ENCODE assay signal across 23 cellular contexts in genomic region chr20:57857118-57857517, GRCh38.
A peak's percentile ranks its signal among the peaks of the same experiment; 100 is the strongest.
DNase-seq lines count a peak whose midpoint lies in the region; ATAC-seq, FAIRE-seq and TF ChIP-seq lines count a peak whose summit lies in the region.
"Had no signal": no experiment of that assay in that cellular context is flagged by ENCODE, and none has a peak within 500 bp of the region (broad histone marks: within the 10 kb centered on the region; RNA-seq: fewer than 3 reads in every experiment).

No MANE protein-coding gene starts in this region.

- H3K27me3 ChIP-seq in CD8-positive, alpha-beta memory T cell (ENCODE audit: insufficient read depth, low read length, poor library complexity, severe bottlenecking) = no peaks in the 10 kb centered on the region
- no peaks in the 10 kb centered on the region for H3K27me3 ChIP-seq in K562 (ENCODE audit: control insufficient read depth in 2 of 2, insufficient read depth in 2 of 2, low read length in 2 of 2)
- H3K27me3 ChIP-seq: BE2C had no signal

- H3K9ac ChIP-seq in K562 (ENCODE audit: insufficient read depth in 1 of 2, low read depth in 2 of 2, low read length in 2 of 2) = no peak overlapping the region
- H3K9ac ChIP-seq in kidney (ENCODE audit: low read length in 2 of 2) = no peak overlapping the region

- in situ Hi-C loops in K562 (cut with MboI) = no loop called here

- TF ChIP-seq CTCF in natural killer cell (IDR thresholded peaks at IDR 0.05) (no peak), K562 (IDR thresholded peaks at IDR 0.05 in 2 of 3, conservative IDR thresholded peaks at IDR 0.05 in 1 of 3; ENCODE audit: insufficient read depth in 2 of 3, low read depth in 1 of 3, low read length in 3 of 3) (no peak), kidney (IDR thresholded peaks at IDR 0.05; ENCODE audit: borderline replicate concordance, extremely low read depth, insufficient read depth) (no peak)

- TF ChIP-seq EP300 in K562 (IDR thresholded peaks at IDR 0.05; ENCODE audit: low read length) = no peak

- no peaks in the 10 kb centered on the region for H3K9me1 ChIP-seq in K562 (ENCODE audit: control insufficient read depth, insufficient read depth, low read length)

- H3K36me3 Mint-ChIP-seq in natural killer cell = no peaks in the 10 kb centered on the region
- no peaks in the 10 kb centered on the region for H3K36me3 Mint-ChIP-seq in natural killer cell treated with Interleukin-12 subunit alpha and Interleukin-12 subunit beta and Interleukin-15 and Interleukin-18, amount 100 ng/mL, for 72 hours
- H3K36me3 Mint-ChIP-seq in CD8-positive, alpha-beta memory T cell = no peaks in the 10 kb centered on the region
- H3K36me3 Mint-ChIP-seq: CD4-positive, CD25-positive, alpha-beta regulatory T cell had no signal

- no peak overlapping the region for H3K27ac ChIP-seq in CD8-positive, alpha-beta memory T cell (ENCODE audit: low read depth, low read length)
- H3K27ac ChIP-seq in K562 (ENCODE audit: extremely low read depth, low read depth, low read length) = no peak overlapping the region
- no peak overlapping the region for H3K27ac ChIP-seq in kidney (ENCODE audit: low read depth in 2 of 2, low read length in 2 of 2)

- no peaks in the 10 kb centered on the region for H3K9me3 Mint-ChIP-seq in natural killer cell
- no peaks in the 10 kb centered on the region for H3K9me3 Mint-ChIP-seq in natural killer cell treated with Interleukin-12 subunit alpha and Interleukin-12 subunit beta and Interleukin-15 and Interleukin-18, amount 100 ng/mL, for 72 hours
- peaks cover 0 to 2% (median 0%) of the 10 kb centered on the region in 5 donors for H3K9me3 Mint-ChIP-seq in CD8-positive, alpha-beta memory T cell
- H3K9me3 Mint-ChIP-seq: H9 had no signal

- DNase-seq in natural killer cell (no peak), K562 (ENCODE audit: extremely low read depth in 1 of 4, low spot score in 3 of 4) (no peak), urothelium cell line (ENCODE audit: low spot score) (no peak), midbrain (lab: John Stamatoyannopoulos, UW) (no peak), kidney (no peak)
- no peak for DNase-seq in natural killer cell treated with Interleukin-12 subunit alpha and Interleukin-12 subunit beta and Interleukin-15 and Interleukin-18, amount 100 ng/mL, for 72 hours (ENCODE audit: low spot score)
- no peak for DNase-seq in CD8-positive, alpha-beta memory T cell
- DNase-seq: ACHN; BE2C; C1 segment of cervical spinal cord; CD4-positive, CD25-positive, alpha-beta regulatory T cell; COR-L47; DMS 273 treated with DMSO at 0.1 percent for 48 hours; DMS53; DND-41; EL; IMR-90; KBM-7 had no signal

- H3K4me1 Mint-ChIP-seq in natural killer cell = peaks cover 20 to 22% of the 10 kb centered on the region in 2 donors
- peaks cover 13 to 17% of the 10 kb centered on the region in 2 donors for H3K4me1 Mint-ChIP-seq in natural killer cell treated with Interleukin-12 subunit alpha and Interleukin-12 subunit beta and Interleukin-15 and Interleukin-18, amount 100 ng/mL, for 72 hours (ENCODE audit: low read depth in 2 of 2)
- peaks cover 18 to 29% (median 20%) of the 10 kb centered on the region in 3 donors for H3K4me1 Mint-ChIP-seq in CD8-positive, alpha-beta memory T cell
- H3K4me1 Mint-ChIP-seq: CD4-positive, CD25-positive, alpha-beta regulatory T cell; H9 had no signal

- H3K4me2 ChIP-seq in K562 (ENCODE audit: insufficient read depth, low read length) = no peak overlapping the region

- POLR2A ChIA-PET in CD8-positive, alpha-beta memory T cell (lab: Charles Lee) = no interaction called here
- POLR2A ChIA-PET in K562 (lab: Yijun Ruan, JAX) = interaction anchor here (0.6 to 0.7 kb wide), 2 partner anchors 291 to 1062 kb away, joined by 3 to 4 read pairs; no protein-coding TSS in a partner anchor

- no peak overlapping the region for H3K27ac Mint-ChIP-seq in natural killer cell
- H3K27ac Mint-ChIP-seq in natural killer cell treated with Interleukin-12 subunit alpha and Interleukin-12 subunit beta and Interleukin-15 and Interleukin-18, amount 100 ng/mL, for 72 hours = no peak overlapping the region
- peak overlapping the region; percentile 3 to 95 (median 66) for H3K27ac Mint-ChIP-seq in CD8-positive, alpha-beta memory T cell
- H3K27ac Mint-ChIP-seq: CD4-positive, CD25-positive, alpha-beta regulatory T cell; H9 had no signal

- no peaks in the 10 kb centered on the region for H3K79me2 ChIP-seq in K562 (ENCODE audit: control insufficient read depth, insufficient read depth, low read length)

- no peaks in the 10 kb centered on the region for H3K36me3 ChIP-seq in CD8-positive, alpha-beta memory T cell (ENCODE audit: insufficient read depth, low read length)
- no peaks in the 10 kb centered on the region for H3K36me3 ChIP-seq in K562 (ENCODE audit: control insufficient read depth, insufficient read depth, low read length)
- no peaks in the 10 kb centered on the region for H3K36me3 ChIP-seq in kidney (ENCODE audit: control insufficient read depth in 1 of 2, insufficient read depth in 2 of 2, low read length in 2 of 2)
- H3K36me3 ChIP-seq: BE2C had no signal

- WGBS in K562 (ENCODE audit: insufficient coverage, low coverage, missing lambda C conversion rate) = 0% methylated on average over 2 of the region's 2 CpGs

- H3K27me3 Mint-ChIP-seq in natural killer cell (ENCODE audit: low read depth in 2 of 2) = peaks cover 0 to 6% of the 10 kb centered on the region in 2 donors
- peaks cover 0 to 9% of the 10 kb centered on the region in 2 donors for H3K27me3 Mint-ChIP-seq in natural killer cell treated with Interleukin-12 subunit alpha and Interleukin-12 subunit beta and Interleukin-15 and Interleukin-18, amount 100 ng/mL, for 72 hours
- peaks cover 0 to 1% of the 10 kb centered on the region in 2 donors for H3K27me3 Mint-ChIP-seq in CD8-positive, alpha-beta memory T cell

- FAIRE-seq in K562 (lab: Jason Lieb, UNC) (no peak), urothelium cell line (lab: Jason Lieb, UNC) (peak; percentile 20), kidney (lab: Jason Lieb, UNC) (no peak)
- FAIRE-seq: A204.1, GM12878, H1 had no signal

- H3K4me3 ChIP-seq in CD8-positive, alpha-beta memory T cell (ENCODE audit: low read length) = no peak overlapping the region
- H3K4me3 ChIP-seq in K562 (no peak overlapping the region), kidney (ENCODE audit: low read length in 2 of 2) (no peak overlapping the region)
- H3K4me3 ChIP-seq: GM12878 had no signal

- no peak overlapping the region for H2AFZ ChIP-seq in K562 (ENCODE audit: low read depth, low read length)

- BruUV-seq in K562 (replicated peaks; lab: Mats Ljungman, UMichigan) = no TSS peak

- CTCF ChIA-PET in CD8-positive, alpha-beta memory T cell (lab: Charles Lee) = interaction anchor here (0.7 to 1.3 kb wide), 2 partner anchors 13 to 203 kb away, joined by 3 to 4 read pairs; no protein-coding TSS in a partner anchor
- CTCF ChIA-PET in K562 (lab: Yijun Ruan, JAX; ENCODE audit: low intra/inter-chr PET ratio) = no interaction called here

- peak overlapping the region; percentile 2 for H3K4me3 Mint-ChIP-seq in natural killer cell
- no peak overlapping the region for H3K4me3 Mint-ChIP-seq in natural killer cell treated with Interleukin-12 subunit alpha and Interleukin-12 subunit beta and Interleukin-15 and Interleukin-18, amount 100 ng/mL, for 72 hours
- H3K4me3 Mint-ChIP-seq in CD8-positive, alpha-beta memory T cell = peak overlapping the region in 5 of 7 donors; percentile 8 to 64 (median 49)
- H3K4me3 Mint-ChIP-seq: CD4-positive, CD25-positive, alpha-beta regulatory T cell; H9 had no signal

- no peak for TF ChIP-seq POLR2A in K562 (conservative IDR thresholded peaks at IDR 0.05)

- intact Hi-C loops in natural killer cell (cut with micrococcal nuclease) = no loop called here
- intact Hi-C loops in K562 (cut with micrococcal nuclease) = no loop called here
- intact Hi-C loops in kidney (cut with DNase I) = no loop called here

- ATAC-seq in natural killer cell = no peak
- no peak for ATAC-seq in natural killer cell treated with Interleukin-12 subunit alpha and Interleukin-12 subunit beta and Interleukin-15 and Interleukin-18, amount 100 ng/mL, for 72 hours
- ATAC-seq in K562 = no peak
- no peak for ATAC-seq in HG03571 (IDR thresholded peaks at IDR 0.05; ENCODE audit: unreplicated experiment)
- ATAC-seq: GM12878 had no signal

- no peaks in the 10 kb centered on the region for H3K9me3 ChIP-seq in CD8-positive, alpha-beta memory T cell (ENCODE audit: low read length)
- H3K9me3 ChIP-seq in K562 (replicated peaks; ENCODE audit: control insufficient read depth, insufficient read depth, low read depth, low read length) (no peaks in the 10 kb centered on the region), kidney (ENCODE audit: control insufficient read depth in 1 of 2, low read length in 2 of 2) (no peaks in the 10 kb centered on the region)
- H3K9me3 ChIP-seq: BE2C had no signal

- no peaks in the 10 kb centered on the region for H4K20me1 ChIP-seq in K562 (replicated peaks; ENCODE audit: control insufficient read depth, insufficient read depth, low read length)

- TF ChIP-seq RAD21 in K562 (CRISPR knock-in tag; conservative IDR thresholded peaks at IDR 0.05 in 1 of 2, IDR thresholded peaks at IDR 0.05 in 1 of 2) = no peak

- peaks cover 24% of the 10 kb centered on the region for H3K4me1 ChIP-seq in CD8-positive, alpha-beta memory T cell (ENCODE audit: insufficient read depth, low read length)
- H3K4me1 ChIP-seq in K562 (replicated peaks in 1 of 2; ENCODE audit: control insufficient read depth in 2 of 2, insufficient read depth in 2 of 2, low read length in 2 of 2) (no peaks in the 10 kb centered on the region), kidney (ENCODE audit: control insufficient read depth in 1 of 2, insufficient read depth in 1 of 2, low read depth in 1 of 2, low read length in 2 of 2) (no peaks in the 10 kb centered on the region)

TF ChIP-seq in K562, 482 proteins besides CTCF, POLR2A, EP300 and RAD21:
- TF ChIP-seq TCF7L2 (IDR thresholded peaks at IDR 0.05; ENCODE audit: low read depth, low read length) (no peak), SP1 (CRISPR knock-in tag; IDR thresholded peaks at IDR 0.05) (no peak), DACH1 (IDR thresholded peaks at IDR 0.05; ENCODE audit: partially characterized antibody) (peak; percentile 46), MEF2D (tag; conservative IDR thresholded peaks at IDR 0.05; ENCODE audit: low read depth) (no peak), SREBF2 (CRISPR knock-in tag; IDR thresholded peaks at IDR 0.05) (no peak), PURB (CRISPR knock-in tag; IDR thresholded peaks at IDR 0.05; ENCODE audit: low read depth) (no peak), ZNF143 (CRISPR knock-in tag; IDR thresholded peaks at IDR 0.05) (no peak), RBM39 (optimal IDR thresholded peaks at IDR 0.05; ENCODE audit: low read depth, low read length) (no peak)

Comparison
In these comparisons a context has a peak if more than half of its experiments do, and no peak if none do; other contexts are left out.
1. H3K27ac Mint-ChIP-seq: peak in CD8-positive, alpha-beta memory T cell (8 of 8); none in natural killer cell (0 of 2) and natural killer cell treated with Interleukin-12 subunit alpha and Interleukin-12 subunit beta and Interleukin-15 and Interleukin-18, amount 100 ng/mL, for 72 hours (0 of 2).